24 cellular contexts compared by ENCODE assay signal in genomic region chr1:222785553-222785952, GRCh38. TPM values are rescaled to one million over a fixed set of nuclear protein-coding genes. Genes with fewer than 3 reads are reported as not detected.
"Had no signal": no experiment of that assay in that cellular context is flagged by ENCODE, and none has a peak within 500 bp of the region (broad histone marks: within the 10 kb centered on the region; RNA-seq: fewer than 3 reads in every experiment).

No MANE protein-coding gene starts in this region.

- DNase-seq: activated CD4-positive, alpha-beta memory T cell treated with anti-CD3 and anti-CD28 coated beads for 36 hours; activated CD4-positive, alpha-beta T cell treated with anti-CD3 and anti-CD28 coated beads for 4 hours; activated CD4-positive, CD25-positive, alpha-beta regulatory T cell; activated effector memory CD4-positive, alpha-beta T cell treated with anti-CD3 and anti-CD28 coated beads, Interleukin-2, amount 50 U/mL, for 16 hours; activated naive CD4-positive, alpha-beta T cell treated with anti-CD3 and anti-CD28 coated beads, Interleukin-2, amount 10 ng/mL, durations not matched to agents 7 days and 5 days; amygdala; cortex of kidney; heart right ventricle; islet precursor cell; left cardiac atrium; lower lobe of right lung; naive thymus-derived CD8-positive, alpha-beta T cell; stimulated activated CD4-positive, alpha-beta T cell treated with anti-CD3 and anti-CD28 coated beads, Interleukin-12 subunit alpha, Interleukin-12 subunit beta, amount 100 ng/mL, for 4 hours; stimulated activated CD4-positive, alpha-beta T cell treated with anti-CD3 and anti-CD28 coated beads, Interleukin-4, amount 100 ng/mL, for 4 hours; stimulated activated naive CD8-positive, alpha-beta T cell treated with anti-CD3 and anti-CD28 coated beads, Interleukin-15, Interleukin-2, amounts not matched to agents 100 U/mL and 50 U/mL, for 24 hours; T1000; upper lobe of right lung had no signal

- H3K4me1 ChIP-seq: prostate gland had no signal

- H3K9me3 ChIP-seq: lower lobe of right lung, prostate gland, upper lobe of right lung had no signal

- H3K27me3 ChIP-seq: upper lobe of right lung had no signal

- H3K4me3 ChIP-seq: heart right ventricle, lower lobe of right lung, prostate gland, upper lobe of right lung had no signal

- ATAC-seq: naive thymus-derived CD8-positive, alpha-beta T cell; stimulated activated naive CD8-positive, alpha-beta T cell treated with anti-CD3 and anti-CD28 coated beads, Interleukin-15, Interleukin-2, amounts not matched to agents 100 U/mL and 50 U/mL, for 24 hours; upper lobe of right lung had no signal

- H3K27ac ChIP-seq: lower lobe of right lung, prostate gland, upper lobe of right lung had no signal

- H3K36me3 ChIP-seq: heart right ventricle, lower lobe of right lung, prostate gland, upper lobe of right lung had no signal

RNA-seq across cellular contexts. Expression of gene FAM177B, which starts 48.6 kb away (rescaled TPM):
- total RNA-seq: activated CD4-positive, alpha-beta memory T cell treated with anti-CD3 and anti-CD28 coated beads for 36 hours; bronchial epithelial cell; epithelial cell of proximal tubule; fibroblast of villous mesenchyme; heart right ventricle; left cardiac atrium; mesenteric fat pad; osteoblast; skeletal muscle tissue had no signal
